11 cellular contexts compared by ENCODE assay signal in genomic region chr7:101947899-101948298, GRCh38.
DNase-seq lines count a peak whose midpoint lies in the region; ATAC-seq and TF ChIP-seq lines count a peak whose summit lies in the region.
"Had no signal": no experiment of that assay in that cellular context is flagged by ENCODE, and none has a peak within 500 bp of the region (broad histone marks: within the 10 kb centered on the region; RNA-seq: fewer than 3 reads in every experiment).

No MANE protein-coding gene starts in this region.

- TF ChIP-seq CTCF in OCI-LY7 (conservative IDR thresholded peaks at IDR 0.05; ENCODE audit: low read length) = no peak
- TF ChIP-seq CTCF in fibroblast of lung (conservative IDR thresholded peaks at IDR 0.05 in 1 of 2, IDR thresholded peaks at IDR 0.05 in 1 of 2; ENCODE audit: low read depth in 1 of 2, low read length in 2 of 2) = no peak
- no peak for TF ChIP-seq CTCF in endothelial cell (IDR thresholded peaks at IDR 0.05; ENCODE audit: unreplicated experiment)

- H3K4me1 ChIP-seq in HUES6 (ENCODE audit: control insufficient read depth, insufficient read depth, low read length) = peaks cover 48% of the 10 kb centered on the region
- peaks cover 48% of the 10 kb centered on the region for H3K4me1 ChIP-seq in OCI-LY7 (ENCODE audit: insufficient read depth, low read length, poor library complexity, severe bottlenecking)
- H3K4me1 ChIP-seq in fibroblast of lung (ENCODE audit: control insufficient read depth, extremely low read depth, insufficient read depth, low read length) = peaks cover 9% of the 10 kb centered on the region

- H3K27ac ChIP-seq in HUES6 (ENCODE audit: low read depth, low read length) = peak overlapping the region; percentile 23; the same call in 1 of the 2 replicates
- peak overlapping the region; percentile 25 for H3K27ac ChIP-seq in OCI-LY7 (ENCODE audit: low read depth, low read length, poor library complexity, severe bottlenecking)
- no peak overlapping the region for H3K27ac ChIP-seq in fibroblast of lung (ENCODE audit: insufficient read depth, low read length)

- no peaks in the 10 kb centered on the region for H3K9me3 ChIP-seq in HUES6 (ENCODE audit: control insufficient read depth, insufficient read depth, low read depth, low read length)
- no peaks in the 10 kb centered on the region for H3K9me3 ChIP-seq in OCI-LY7 (ENCODE audit: low read length)
- H3K9me3 ChIP-seq in fibroblast of lung (ENCODE audit: control insufficient read depth, insufficient read depth, low read depth, low read length) = no peaks in the 10 kb centered on the region

- H2AFZ ChIP-seq in OCI-LY7 (ENCODE audit: low read length) (no peak overlapping the region), fibroblast of lung (ENCODE audit: low read length) (no peak overlapping the region)

- no peak overlapping the region for H3K4me3 Mint-ChIP-seq in endothelial cell (ENCODE audit: unreplicated experiment)
- H3K4me3 Mint-ChIP-seq: central memory CD8-positive, alpha-beta T cell had no signal

- intact Hi-C loops in OCI-LY7 (cut with micrococcal nuclease; ENCODE audit: unreplicated experiment) = no loop called here

- POLR2A ChIA-PET in OCI-LY7 (lab: Charles Lee) = no interaction called here

- DNase-seq in OCI-LY7 (ENCODE audit: low spot score) = no peak
- DNase-seq in fibroblast of lung (ENCODE audit: low read depth in 2 of 2) = peak; percentile 33 to 67
- peak; percentile 34 for DNase-seq in renal cortical epithelial cell (ENCODE audit: low read depth)
- DNase-seq in hippocampal formation (lab: John Stamatoyannopoulos, UW) = no peak
- DNase-seq in RPMI8226 = no peak
- no peak for DNase-seq in endothelial cell (ENCODE audit: low spot score)
- DNase-seq: activated CD4-positive, alpha-beta T cell treated with anti-CD3 and anti-CD28 coated beads for 1 hour; NCI-H187 had no signal

- H3K4me2 ChIP-seq in OCI-LY7 (ENCODE audit: low read length) (peak overlapping the region; percentile 31), fibroblast of lung (ENCODE audit: extremely low read depth, insufficient read depth, low read length) (no peak overlapping the region)

- no peak overlapping the region for H3K4me3 ChIP-seq in HUES6 (ENCODE audit: low read depth, low read length)
- H3K4me3 ChIP-seq in OCI-LY7 (ENCODE audit: low read depth, low read length, poor library complexity, severe bottlenecking) = no peak overlapping the region
- no peak overlapping the region for H3K4me3 ChIP-seq in fibroblast of lung (replicated peaks in 1 of 4; ENCODE audit: control extremely low read depth in 1 of 4, insufficient read depth in 1 of 4, low read depth in 3 of 4, low read length in 4 of 4)

- no peak overlapping the region for H3K9ac ChIP-seq in HUES6 (ENCODE audit: low read length)
- H3K9ac ChIP-seq in fibroblast of lung (ENCODE audit: insufficient read depth, low read length) = no peak overlapping the region

- peaks cover 1% of the 10 kb centered on the region for H3K27me3 Mint-ChIP-seq in endothelial cell (ENCODE audit: unreplicated experiment)
- H3K27me3 Mint-ChIP-seq: central memory CD8-positive, alpha-beta T cell had no signal

- H3K79me2 ChIP-seq in OCI-LY7 (ENCODE audit: insufficient read depth, low read depth, low read length) (peaks cover 91% of the 10 kb centered on the region), fibroblast of lung (ENCODE audit: control insufficient read depth, insufficient read depth, low read length) (peaks cover 2% of the 10 kb centered on the region)

- no peaks in the 10 kb centered on the region for H3K27me3 ChIP-seq in HUES6 (ENCODE audit: control insufficient read depth, insufficient read depth, low read length)
- no peaks in the 10 kb centered on the region for H3K27me3 ChIP-seq in fibroblast of lung (ENCODE audit: control insufficient read depth, insufficient read depth, low read length)

- BruUV-seq in OCI-LY7 (replicated peaks; lab: Mats Ljungman, UMichigan) = no TSS peak

- no peaks in the 10 kb centered on the region for H3K9me2 ChIP-seq in OCI-LY7 (ENCODE audit: insufficient read depth, low read length)

- no peak overlapping the region for H3K27ac Mint-ChIP-seq in endothelial cell (ENCODE audit: unreplicated experiment)

- H4K20me1 ChIP-seq in OCI-LY7 (ENCODE audit: insufficient read depth, low read length) (peaks cover 4% of the 10 kb centered on the region; the same call in 1 of the 2 replicates), fibroblast of lung (ENCODE audit: control insufficient read depth, extremely low read depth, insufficient read depth, low read length) (no peaks in the 10 kb centered on the region)

- no peak for ATAC-seq in HG02588 (IDR thresholded peaks at IDR 0.05; ENCODE audit: unreplicated experiment)

- peaks cover 12% of the 10 kb centered on the region for H3K4me1 Mint-ChIP-seq in endothelial cell (ENCODE audit: unreplicated experiment)

- H3K36me3 ChIP-seq in HUES6 (ENCODE audit: control insufficient read depth, insufficient read depth, low read length) (no peaks in the 10 kb centered on the region), OCI-LY7 (ENCODE audit: insufficient read depth, low read length) (peaks cover 78% of the 10 kb centered on the region), fibroblast of lung (ENCODE audit: control insufficient read depth, insufficient read depth, low read length) (no peaks in the 10 kb centered on the region)

- no peaks in the 10 kb centered on the region for H3K36me3 Mint-ChIP-seq in endothelial cell (ENCODE audit: low read depth, unreplicated experiment)

- no peaks in the 10 kb centered on the region for H3K9me3 Mint-ChIP-seq in endothelial cell (ENCODE audit: unreplicated experiment)
- H3K9me3 Mint-ChIP-seq: central memory CD8-positive, alpha-beta T cell had no signal

- CTCF ChIA-PET in OCI-LY7 (lab: Charles Lee; ENCODE audit: unreplicated experiment) = no interaction called here

Comparison
In these comparisons a context has a peak if more than half of its experiments do, and no peak if none do; other contexts are left out.
1. DNase-seq: peak in fibroblast of lung (2 of 2) and renal cortical epithelial cell (single experiment); none in OCI-LY7 (single experiment), hippocampal formation (0 of 2), RPMI8226 (single experiment) and endothelial cell (single experiment).